8 cellular contexts compared by ENCODE assay signal in the genomic region with DNA sequence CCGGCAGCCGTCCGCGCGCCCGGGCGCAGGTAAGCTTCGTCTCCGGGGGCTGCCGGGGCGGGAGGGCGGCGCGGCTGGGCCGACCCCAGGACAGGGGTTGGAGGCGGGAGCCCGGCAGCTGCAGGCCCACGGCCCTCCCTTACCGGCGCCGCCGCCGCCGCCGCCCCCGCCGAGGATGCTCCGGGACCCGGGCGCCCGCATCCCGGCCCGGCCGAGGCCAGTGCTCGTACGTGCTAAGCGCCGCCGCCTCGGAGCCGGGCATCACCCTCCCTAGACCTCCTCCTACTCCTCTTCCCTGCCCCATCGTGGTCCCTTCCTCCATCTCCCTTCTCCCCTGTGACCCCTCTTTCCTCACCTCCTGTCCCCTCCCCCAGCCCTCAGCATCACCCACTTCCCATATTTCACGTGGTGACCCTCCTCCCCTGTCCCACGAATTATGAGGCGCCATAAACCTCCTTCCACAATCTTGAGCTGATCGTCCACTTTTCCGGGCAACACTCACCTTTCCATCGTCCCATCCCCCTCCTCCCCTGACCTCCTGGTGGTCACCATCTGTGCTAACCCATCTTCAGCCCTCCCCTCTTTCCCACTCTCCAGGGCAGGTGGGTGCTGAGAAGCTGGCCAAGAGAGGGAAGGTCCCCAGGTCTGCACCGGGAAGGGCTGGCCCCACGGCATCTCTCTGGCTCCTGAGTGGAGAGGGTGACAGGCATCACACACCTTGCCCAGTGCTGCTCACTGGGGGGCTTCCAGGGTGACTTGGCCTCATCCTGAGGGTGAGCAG. TPM values are rescaled to one million over a fixed set of nuclear protein-coding genes. Genes with fewer than 3 reads are reported as not detected.
DNase-seq lines count a peak whose midpoint lies in the region; TF ChIP-seq lines count a peak whose summit lies in the region.

No MANE protein-coding gene starts in this region.

- intact Hi-C loops in ovary (cut with DNase I), result no loop called here

- no peak for TF ChIP-seq POLR2A in ovary (IDR thresholded peaks at IDR 0.05)

- H3K27ac Mint-ChIP-seq in endothelial cell (ENCODE audit: unreplicated experiment), result peak overlapping the region; percentile 63

- H3K4me3 Mint-ChIP-seq in endothelial cell (ENCODE audit: unreplicated experiment), result peak overlapping the region; percentile 95

- TF ChIP-seq CTCF in GM06990 (IDR thresholded peaks at IDR 0.05; ENCODE audit: insufficient read depth, low read length, poor library complexity, severe bottlenecking), result no peak
- TF ChIP-seq CTCF in HEK293 (tag by site-specific recombination; IDR thresholded peaks at IDR 0.05), result peak; percentile 11; the same call in 1 of the 2 replicates
- no peak for TF ChIP-seq CTCF in endothelial cell (IDR thresholded peaks at IDR 0.05; ENCODE audit: unreplicated experiment)
- no peak for TF ChIP-seq CTCF in ovary (IDR thresholded peaks at IDR 0.05)

- H3K4me3 ChIP-seq in GM06990 (replicated peaks; ENCODE audit: low read depth, low read length) (peak overlapping the region; percentile 84), HEK293 (ENCODE audit: low read depth, low read length) (peak overlapping the region; percentile 49), SJSA1 (peak overlapping the region; percentile 61), ovary (peak overlapping the region; percentile 38)

- no peaks in the 10 kb centered on the region for H3K9me3 Mint-ChIP-seq in endothelial cell (ENCODE audit: unreplicated experiment)

- CTCF ChIA-PET in HEK293 (lab: Yijun Ruan, JAX), result interaction anchor here (0.6 to 2.2 kb wide), 6 partner anchors 31 to 1198 kb away, joined by 3 to 20 read pairs (median 6); no protein-coding TSS in a partner anchor

- H3K27ac ChIP-seq in HEK293 (ENCODE audit: extremely low read depth, low read depth, low read length) (no peak overlapping the region; the same call in 1 of the 2 replicates), SJSA1 (no peak overlapping the region), ovary (no peak overlapping the region)

- H3K4me1 Mint-ChIP-seq in endothelial cell (ENCODE audit: unreplicated experiment), result peaks cover 35% of the 10 kb centered on the region

- DNase-seq in GM06990 (ENCODE audit: extremely low read depth, insufficient read length) (no peak), SJSA1 (ENCODE audit: low read depth in 1 of 2, low spot score in 2 of 2) (no peak), endothelial cell (ENCODE audit: low spot score) (no peak), ovary (no peak), NCI-H1436 (lab: John Stamatoyannopoulos, UW) (no peak), NCI-H2196 treated with DMSO at 0.1 percent for 48 hours (lab: John Stamatoyannopoulos, UW; ENCODE audit: unreplicated experiment) (no peak), NCI-H2196 (lab: John Stamatoyannopoulos, UW; ENCODE audit: unreplicated experiment) (no peak)

- H3K36me3 Mint-ChIP-seq in endothelial cell (ENCODE audit: low read depth, unreplicated experiment), result peaks cover 11% of the 10 kb centered on the region

- TF ChIP-seq EP300 in ovary (IDR thresholded peaks at IDR 0.05), result no peak

- H3K36me3 ChIP-seq in GM06990 (ENCODE audit: control insufficient read depth, insufficient read depth, low read length), result peaks cover 11% of the 10 kb centered on the region
- H3K36me3 ChIP-seq in HEK293 (ENCODE audit: control insufficient read depth in 2 of 2, insufficient read depth in 1 of 2, low read length in 2 of 2), result peaks cover 0 to 14% of the 10 kb centered on the region in 2 experiments; a peak in 1 of 3 replicates
- no peaks in the 10 kb centered on the region for H3K36me3 ChIP-seq in SJSA1
- no peaks in the 10 kb centered on the region for H3K36me3 ChIP-seq in ovary

- WGBS in ovary, 3 donors, result 5 to 9% (median 7%) methylated on average over 34 to 50 of the region's 50 CpGs

- no peaks in the 10 kb centered on the region; the same call in 1 of the 2 replicates for H3K27me3 ChIP-seq in GM06990 (replicated peaks; ENCODE audit: control insufficient read depth, insufficient read depth, low read length)
- peaks cover 16% of the 10 kb centered on the region for H3K27me3 ChIP-seq in SJSA1 (replicated peaks)
- H3K27me3 ChIP-seq in ovary, result no peaks in the 10 kb centered on the region

- POLR2A ChIA-PET in HEK293 (lab: Yijun Ruan, JAX), result interaction anchor here (2.0 kb wide), 1 partner anchor 54 kb away, joined by 6 read pairs; a partner anchor contains a TSS

- H3K9me3 ChIP-seq in HEK293 (ENCODE audit: control insufficient read depth, insufficient read depth, low read depth, low read length), result no peaks in the 10 kb centered on the region
- H3K9me3 ChIP-seq in SJSA1 (replicated peaks), result no peaks in the 10 kb centered on the region
- H3K9me3 ChIP-seq in ovary, result no peaks in the 10 kb centered on the region

- H3K4me1 ChIP-seq in HEK293 (ENCODE audit: control insufficient read depth, insufficient read depth, low read length) (no peaks in the 10 kb centered on the region; the same call in 1 of the 2 replicates), SJSA1 (replicated peaks) (peaks cover 14% of the 10 kb centered on the region), ovary (ENCODE audit: insufficient read depth) (peaks cover 8% of the 10 kb centered on the region)

- H3K27me3 Mint-ChIP-seq in endothelial cell (ENCODE audit: unreplicated experiment), result peaks cover 2% of the 10 kb centered on the region

TF ChIP-seq in HEK293, 187 proteins besides CTCF, POLR2A, EP300 and RAD21 (continues in another document):
- TF ChIP-seq, protein P1, sequence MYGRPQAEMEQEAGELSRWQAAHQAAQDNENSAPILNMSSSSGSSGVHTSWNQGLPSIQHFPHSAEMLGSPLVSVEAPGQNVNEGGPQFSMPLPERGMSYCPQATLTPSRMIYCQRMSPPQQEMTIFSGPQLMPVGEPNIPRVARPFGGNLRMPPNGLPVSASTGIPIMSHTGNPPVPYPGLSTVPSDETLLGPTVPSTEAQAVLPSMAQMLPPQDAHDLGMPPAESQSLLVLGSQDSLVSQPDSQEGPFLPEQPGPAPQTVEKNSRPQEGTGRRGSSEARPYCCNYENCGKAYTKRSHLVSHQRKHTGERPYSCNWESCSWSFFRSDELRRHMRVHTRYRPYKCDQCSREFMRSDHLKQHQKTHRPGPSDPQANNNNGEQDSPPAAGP (tag by site-specific recombination; IDR thresholded peaks at IDR 0.05), result 0 out of 2 replicates have a peak, but pooled peaks have one; percentile 34
- peak; percentile 62; the same call in 1 of the 2 replicates for TF ChIP-seq ZBTB48 (tag by site-specific recombination; IDR thresholded peaks at IDR 0.05)
- TF ChIP-seq ZNF350 (tag by site-specific recombination; IDR thresholded peaks at IDR 0.05), result no peak
- no peak for TF ChIP-seq ZNF596 (tag by site-specific recombination; IDR thresholded peaks at IDR 0.05)
- TF ChIP-seq ZNF549 (tag by site-specific recombination; IDR thresholded peaks at IDR 0.05), result no peak
- no peak for TF ChIP-seq ZNF239 (tag by site-specific recombination; IDR thresholded peaks at IDR 0.05)
- TF ChIP-seq, protein P2, sequence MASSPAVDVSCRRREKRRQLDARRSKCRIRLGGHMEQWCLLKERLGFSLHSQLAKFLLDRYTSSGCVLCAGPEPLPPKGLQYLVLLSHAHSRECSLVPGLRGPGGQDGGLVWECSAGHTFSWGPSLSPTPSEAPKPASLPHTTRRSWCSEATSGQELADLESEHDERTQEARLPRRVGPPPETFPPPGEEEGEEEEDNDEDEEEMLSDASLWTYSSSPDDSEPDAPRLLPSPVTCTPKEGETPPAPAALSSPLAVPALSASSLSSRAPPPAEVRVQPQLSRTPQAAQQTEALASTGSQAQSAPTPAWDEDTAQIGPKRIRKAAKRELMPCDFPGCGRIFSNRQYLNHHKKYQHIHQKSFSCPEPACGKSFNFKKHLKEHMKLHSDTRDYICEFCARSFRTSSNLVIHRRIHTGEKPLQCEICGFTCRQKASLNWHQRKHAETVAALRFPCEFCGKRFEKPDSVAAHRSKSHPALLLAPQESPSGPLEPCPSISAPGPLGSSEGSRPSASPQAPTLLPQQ (tag by site-specific recombination; IDR thresholded peaks at IDR 0.05), result peak; percentile 33; the same call in 1 of the 2 replicates
- no peak for TF ChIP-seq KLF1 (tag by site-specific recombination; IDR thresholded peaks at IDR 0.05)
- TF ChIP-seq, protein P3, sequence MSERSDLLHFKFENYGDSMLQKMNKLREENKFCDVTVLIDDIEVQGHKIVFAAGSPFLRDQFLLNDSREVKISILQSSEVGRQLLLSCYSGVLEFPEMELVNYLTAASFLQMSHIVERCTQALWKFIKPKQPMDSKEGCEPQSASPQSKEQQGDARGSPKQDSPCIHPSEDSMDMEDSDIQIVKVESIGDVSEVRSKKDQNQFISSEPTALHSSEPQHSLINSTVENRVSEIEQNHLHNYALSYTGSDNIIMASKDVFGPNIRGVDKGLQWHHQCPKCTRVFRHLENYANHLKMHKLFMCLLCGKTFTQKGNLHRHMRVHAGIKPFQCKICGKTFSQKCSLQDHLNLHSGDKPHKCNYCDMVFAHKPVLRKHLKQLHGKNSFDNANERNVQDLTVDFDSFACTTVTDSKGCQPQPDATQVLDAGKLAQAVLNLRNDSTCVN (tag by site-specific recombination; optimal IDR thresholded peaks at IDR 0.05), result peak; percentile 57
- no peak for TF ChIP-seq ZNF433 (tag by site-specific recombination; IDR thresholded peaks at IDR 0.05; ENCODE audit: low read depth)

RNA-seq across cellular contexts. Expression of a gene that starts 0.6 kb away (rescaled TPM):
- total RNA-seq in SJSA1 (2014; rRNA removed; shearing (Covaris generic)), result 0.06 and 0.87 TPM in 2 replicates
- 14.5 TPM for total RNA-seq in endothelial cell (ENCODE audit: unreplicated experiment)
- total RNA-seq in ovary, result 1 to 10 TPM in 1 of 7 donors, under 1 TPM in 6; 0.34 to 1.4 (median 0.55) TPM
- polyA plus RNA-seq in ovary, result under 1 TPM; 0.28 to 0.52 TPM

RNA-seq across cellular contexts. Expression of a gene that starts 53.9 kb away (rescaled TPM):
- 28.9 and 29.5 TPM in 2 replicates for total RNA-seq in SJSA1 (2014; rRNA removed; shearing (Covaris generic))
- total RNA-seq in endothelial cell (ENCODE audit: unreplicated experiment) (34.2 TPM), ovary (10 to 100 TPM; 24.1 to 37.8 (median 34.0) TPM)
- 10 to 100 TPM; 18.9 to 27.5 TPM for polyA plus RNA-seq in ovary

RNA-seq across cellular contexts. Expression of a gene that starts 54.0 kb away (rescaled TPM):
- total RNA-seq in SJSA1 (2014; rRNA removed; shearing (Covaris generic)), result 39.6 and 76.4 TPM in 2 replicates
- 19.5 TPM for total RNA-seq in endothelial cell (ENCODE audit: unreplicated experiment)
- 10 to 100 TPM in 5 of 7 donors, 1 to 10 TPM in 2; 7.3 to 25.2 (median 18.4) TPM for total RNA-seq in ovary
- polyA plus RNA-seq in ovary, result 10 to 100 TPM in 1 of 2 donors, 1 to 10 TPM in 1; 8.2 to 23.4 TPM
